Comparison of ENCODE assay signal across 13 cellular contexts in genomic region chr20:34951652-34952051, GRCh38. TPM values are rescaled to one million over a fixed set of nuclear protein-coding genes. Genes with fewer than 3 reads are reported as not detected.
DNase-seq lines count a peak whose midpoint lies in the region; ATAC-seq, FAIRE-seq and TF ChIP-seq lines count a peak whose summit lies in the region.
"Had no signal": no experiment of that assay in that cellular context is flagged by ENCODE, and none has a peak within 500 bp of the region (broad histone marks: within the 10 kb centered on the region; RNA-seq: fewer than 3 reads in every experiment).

No MANE protein-coding gene starts in this region.

- DNase-seq in H7 = peak; percentile 50
- peak; percentile 56 for DNase-seq in NCI-H526 treated with DMSO at 0.1 percent for 48 hours (lab: John Stamatoyannopoulos, UW)
- DNase-seq in choroid plexus epithelial cell (ENCODE audit: low read depth) = peak; percentile 52
- no peak for DNase-seq in urothelium cell line (ENCODE audit: low spot score)
- no peak for DNase-seq in NCI-H187 treated with DMSO at 0.1 percent for 48 hours (lab: John Stamatoyannopoulos, UW)
- DNase-seq in NCI-H82 treated with DMSO at 0.1 percent for 48 hours (lab: John Stamatoyannopoulos, UW; ENCODE audit: unreplicated experiment) = no peak
- DNase-seq: activated CD4-positive, CD25-positive, alpha-beta regulatory T cell; endodermal cell; IMR-90; sigmoid colon; stimulated activated CD4-positive, alpha-beta T cell treated with anti-CD3 and anti-CD28 coated beads, Interleukin-2, amount 100 ng/mL, for 48 hours had no signal

- peaks cover 14 to 17% of the 10 kb centered on the region in 2 donors for H3K4me1 ChIP-seq in mucosa of rectum (ENCODE audit: control insufficient read depth in 2 of 2, insufficient read depth in 2 of 2, low read length in 2 of 2)

- no peaks in the 10 kb centered on the region for H3K27me3 ChIP-seq in H7 (ENCODE audit: control insufficient read depth, insufficient read depth, low read length)
- no peaks in the 10 kb centered on the region for H3K27me3 ChIP-seq in mucosa of rectum (ENCODE audit: control insufficient read depth in 2 of 2, insufficient read depth in 2 of 2, low read length in 2 of 2)
- H3K27me3 ChIP-seq: sigmoid colon had no signal

- no peak for ATAC-seq in HG02840 (IDR thresholded peaks at IDR 0.05; ENCODE audit: low FRiP score, unreplicated experiment)

- no peaks in the 10 kb centered on the region for H3K9me3 ChIP-seq in mucosa of rectum (ENCODE audit: control insufficient read depth in 2 of 2, low read length in 2 of 2)
- H3K9me3 ChIP-seq: sigmoid colon had no signal

- H3K9ac ChIP-seq in mucosa of rectum (ENCODE audit: low read depth in 1 of 2, low read length in 2 of 2) = no peak overlapping the region

- TF ChIP-seq CTCF in choroid plexus epithelial cell (conservative IDR thresholded peaks at IDR 0.05; ENCODE audit: low read depth, low read length) = no peak

- peaks cover 3% of the 10 kb centered on the region; the same call in 1 of the 2 replicates for H3K36me3 ChIP-seq in H7 (replicated peaks; ENCODE audit: control insufficient read depth, insufficient read depth, low read length)
- no peaks in the 10 kb centered on the region for H3K36me3 ChIP-seq in mucosa of rectum (ENCODE audit: control insufficient read depth in 2 of 2, insufficient read depth in 2 of 2, low read length in 2 of 2)

- FAIRE-seq in urothelium cell line (lab: Jason Lieb, UNC) = no peak

- H3K27ac ChIP-seq in mucosa of rectum (ENCODE audit: low read depth in 2 of 2, low read length in 2 of 2) = peak overlapping the region; percentile 19 to 63
- H3K27ac ChIP-seq: sigmoid colon had no signal

- H3K4me3 ChIP-seq in H7 (ENCODE audit: insufficient read depth, low read depth, low read length) (no peak overlapping the region), choroid plexus epithelial cell (ENCODE audit: low read depth, low read length) (no peak overlapping the region), mucosa of rectum (ENCODE audit: low read length in 2 of 2) (no peak overlapping the region)
- H3K4me3 ChIP-seq: sigmoid colon had no signal

RNA-seq across cellular contexts. Expression of gene GSS, which starts 4.0 kb away (rescaled TPM):
- 72.2 and 75.2 TPM in 2 replicates for total RNA-seq in H7 (2014; rRNA removed; shearing (Covaris generic))

RNA-seq across cellular contexts. Expression of gene MYH7B, which starts 4.0 kb away (rescaled TPM):
- total RNA-seq in H7 (2014; rRNA removed; shearing (Covaris generic)) = 0.10 and 0.18 TPM in 2 replicates
- total RNA-seq: IMR-90 had no signal

Comparison
In these comparisons a context has a peak if more than half of its experiments do, and no peak if none do; other contexts are left out.
1. DNase-seq: peak in H7 (single experiment), NCI-H526 treated with DMSO at 0.1 percent for 48 hours (single experiment) and choroid plexus epithelial cell (single experiment); none in urothelium cell line (single experiment), NCI-H187 treated with DMSO at 0.1 percent for 48 hours (single experiment) and NCI-H82 treated with DMSO at 0.1 percent for 48 hours (single experiment).